Comparison of ENCODE assay signal across 19 cellular contexts in the genomic region with DNA sequence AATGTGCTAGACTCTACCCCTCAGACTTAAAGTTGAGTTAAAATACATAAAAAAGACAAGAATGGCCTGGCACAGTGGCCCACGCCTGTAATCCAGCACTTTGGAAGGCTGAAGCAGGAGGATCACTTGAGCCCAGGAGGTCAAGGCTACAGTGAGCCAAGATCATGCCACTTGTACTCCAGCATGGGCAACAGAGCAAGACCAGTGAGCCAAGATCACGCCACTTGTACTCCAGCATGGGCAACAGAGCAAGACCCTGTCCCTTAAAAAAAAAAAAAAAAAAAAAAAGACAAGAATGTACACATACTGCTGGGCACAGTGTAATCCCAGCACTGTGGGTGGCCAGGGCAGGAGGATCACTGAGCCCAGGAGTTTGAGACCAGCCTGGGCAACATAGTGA. TPM values are rescaled to one million over a fixed set of nuclear protein-coding genes. Genes with fewer than 3 reads are reported as not detected.
DNase-seq lines count a peak whose midpoint lies in the region; ATAC-seq, FAIRE-seq and TF ChIP-seq lines count a peak whose summit lies in the region.
"Had no signal": no experiment of that assay in that cellular context is flagged by ENCODE, and none has a peak within 500 bp of the region (broad histone marks: within the 10 kb centered on the region; RNA-seq: fewer than 3 reads in every experiment).

No MANE protein-coding gene starts in this region.

- no peak for FAIRE-seq in GM12892 (lab: Jason Lieb, UNC)
- FAIRE-seq: A549, D721Med, G401.6, H54, HTR-8/SVneo had no signal

- no peak for TF ChIP-seq POLR2A in GM12892 (IDR thresholded peaks at IDR 0.05; ENCODE audit: low read depth, low read length)

- TF ChIP-seq CTCF in mesothelial cell of epicardium (IDR thresholded peaks at IDR 0.05; ENCODE audit: unreplicated experiment) = no peak

- no peaks in the 10 kb centered on the region for H3K9me3 Mint-ChIP-seq in activated T-cell treated with anti-CD3 and anti-CD28 coated beads, Interleukin-2, amount 50 U/mL, for 72 hours
- no peaks in the 10 kb centered on the region for H3K9me3 Mint-ChIP-seq in central memory CD8-positive, alpha-beta T cell
- no peaks in the 10 kb centered on the region for H3K9me3 Mint-ChIP-seq in stimulated activated memory B cell treated with anti-CD40 and anti-IgM and Interleukin-4, amounts not matched to agents 10 μg/mL and 1 μg/mL and 100 μg/mL, for 72 hours
- no peaks in the 10 kb centered on the region for H3K9me3 Mint-ChIP-seq in mesothelial cell of epicardium
- H3K9me3 Mint-ChIP-seq: CD4-positive, alpha-beta T cell; GM23338; HFFc6 had no signal

- no peaks in the 10 kb centered on the region for H3K4me1 Mint-ChIP-seq in activated T-cell treated with anti-CD3 and anti-CD28 coated beads, Interleukin-2, amount 50 U/mL, for 72 hours (ENCODE audit: low read depth)
- H3K4me1 Mint-ChIP-seq in central memory CD8-positive, alpha-beta T cell = peaks cover 6% of the 10 kb centered on the region
- H3K4me1 Mint-ChIP-seq in stimulated activated memory B cell treated with anti-CD40 and anti-IgM and Interleukin-4, amounts not matched to agents 10 μg/mL and 1 μg/mL and 100 μg/mL, for 72 hours = no peaks in the 10 kb centered on the region
- H3K4me1 Mint-ChIP-seq in mesothelial cell of epicardium = no peaks in the 10 kb centered on the region

- H3K4me3 Mint-ChIP-seq in activated T-cell treated with anti-CD3 and anti-CD28 coated beads, Interleukin-2, amount 50 U/mL, for 72 hours = no peak overlapping the region
- H3K4me3 Mint-ChIP-seq in central memory CD8-positive, alpha-beta T cell = no peak overlapping the region
- no peak overlapping the region for H3K4me3 Mint-ChIP-seq in stimulated activated memory B cell treated with anti-CD40 and anti-IgM and Interleukin-4, amounts not matched to agents 10 μg/mL and 1 μg/mL and 100 μg/mL, for 72 hours
- H3K4me3 Mint-ChIP-seq in mesothelial cell of epicardium = no peak overlapping the region
- H3K4me3 Mint-ChIP-seq: CD4-positive, alpha-beta T cell; GM23338; HFFc6 had no signal

- H3K36me3 Mint-ChIP-seq in activated T-cell treated with anti-CD3 and anti-CD28 coated beads, Interleukin-2, amount 50 U/mL, for 72 hours (ENCODE audit: insufficient read depth in 2 of 2) = peaks cover 7 to 12% of the 10 kb centered on the region in 2 donors
- H3K36me3 Mint-ChIP-seq in central memory CD8-positive, alpha-beta T cell (ENCODE audit: insufficient read depth) = peaks cover 62% of the 10 kb centered on the region
- H3K36me3 Mint-ChIP-seq in stimulated activated memory B cell treated with anti-CD40 and anti-IgM and Interleukin-4, amounts not matched to agents 10 μg/mL and 1 μg/mL and 100 μg/mL, for 72 hours = peaks cover 53% of the 10 kb centered on the region
- H3K36me3 Mint-ChIP-seq in mesothelial cell of epicardium = peaks cover 30% of the 10 kb centered on the region

- peak overlapping the region; percentile 10 for H3K27ac Mint-ChIP-seq in activated T-cell treated with anti-CD3 and anti-CD28 coated beads, Interleukin-2, amount 50 U/mL, for 72 hours
- peak overlapping the region; percentile 72 for H3K27ac Mint-ChIP-seq in central memory CD8-positive, alpha-beta T cell (ENCODE audit: low read depth)
- peak overlapping the region; percentile 8 for H3K27ac Mint-ChIP-seq in stimulated activated memory B cell treated with anti-CD40 and anti-IgM and Interleukin-4, amounts not matched to agents 10 μg/mL and 1 μg/mL and 100 μg/mL, for 72 hours
- H3K27ac Mint-ChIP-seq in mesothelial cell of epicardium = no peak overlapping the region
- H3K27ac Mint-ChIP-seq: CD4-positive, alpha-beta T cell; HFFc6 had no signal

- no peaks in the 10 kb centered on the region for H3K27me3 Mint-ChIP-seq in activated T-cell treated with anti-CD3 and anti-CD28 coated beads, Interleukin-2, amount 50 U/mL, for 72 hours (ENCODE audit: low read depth)
- no peaks in the 10 kb centered on the region for H3K27me3 Mint-ChIP-seq in central memory CD8-positive, alpha-beta T cell
- H3K27me3 Mint-ChIP-seq in stimulated activated memory B cell treated with anti-CD40 and anti-IgM and Interleukin-4, amounts not matched to agents 10 μg/mL and 1 μg/mL and 100 μg/mL, for 72 hours = no peaks in the 10 kb centered on the region
- H3K27me3 Mint-ChIP-seq in mesothelial cell of epicardium (ENCODE audit: low read depth) = no peaks in the 10 kb centered on the region
- H3K27me3 Mint-ChIP-seq: CD4-positive, alpha-beta T cell had no signal

- DNase-seq in activated T-cell treated with anti-CD3 and anti-CD28 coated beads, Interleukin-2, amount 50 U/mL, for 72 hours = no peak
- DNase-seq in activated T-cell treated with anti-CD3 and anti-CD28 coated beads, Interleukin-2, amount 50 U/mL, for 48 hours = no peak
- DNase-seq in central memory CD8-positive, alpha-beta T cell (ENCODE audit: low spot score in 2 of 2) = no peak
- DNase-seq in mesothelial cell of epicardium (ENCODE audit: low spot score in 2 of 2, unreplicated experiment in 2 of 2) (no peak), mesenteric fat pad (ENCODE audit: low spot score) (no peak), GM12892 (ENCODE audit: insufficient read length) (no peak)
- DNase-seq: AML-193; Caco-2; CD4-positive, alpha-beta T cell; HCEC 1CT; HFFc6; IMR-90 had no signal

- no peak for ATAC-seq in activated T-cell treated with anti-CD3 and anti-CD28 coated beads, Interleukin-2, amount 50 U/mL, for 72 hours (replicated peaks in 1 of 2)
- ATAC-seq in central memory CD8-positive, alpha-beta T cell (replicated peaks; ENCODE audit: extremely low read depth, poor library complexity, severe bottlenecking) = no peak
- ATAC-seq in stimulated activated memory B cell treated with anti-CD40 and anti-IgM and Interleukin-4, amounts not matched to agents 10 μg/mL and 1 μg/mL and 100 μg/mL, for 72 hours = no peak
- ATAC-seq: A549, GM23338 had no signal

RNA-seq across cellular contexts. Expression of gene DIS3L, which starts 17.4 kb away (rescaled TPM):
- total RNA-seq in activated T-cell treated with anti-CD3 and anti-CD28 coated beads, Interleukin-2, amount 50 U/mL, for 72 hours = 10 to 100 TPM; 22.2 to 31.5 TPM
- total RNA-seq in mesothelial cell of epicardium (34.7 to 39.2 TPM (median 36.4 TPM) in 3 replicates), mesenteric fat pad (43.5 TPM)
- 11.3 TPM for polyA plus RNA-seq in GM12892 (2012; ENCODE audit: missing spikeins)

RNA-seq across cellular contexts. Expression of gene TIPIN, which starts 45.7 kb away (rescaled TPM):
- total RNA-seq in activated T-cell treated with anti-CD3 and anti-CD28 coated beads, Interleukin-2, amount 50 U/mL, for 72 hours = 10 to 100 TPM; 22.9 to 35.8 TPM
- total RNA-seq in mesothelial cell of epicardium (9.5 to 10.5 TPM (median 10.2 TPM) in 3 replicates), mesenteric fat pad (5.3 TPM)
- polyA plus RNA-seq in GM12892 (2012; ENCODE audit: missing spikeins) = 34.1 TPM

RNA-seq across cellular contexts. Expression of gene MEGF11, which starts 57.2 kb away (rescaled TPM):
- total RNA-seq in activated T-cell treated with anti-CD3 and anti-CD28 coated beads, Interleukin-2, amount 50 U/mL, for 72 hours = not detected
- total RNA-seq in mesothelial cell of epicardium (1.2 to 3.7 TPM (median 1.5 TPM) in 3 replicates), mesenteric fat pad (not detected)
- 1.8 TPM for polyA plus RNA-seq in GM12892 (2012; ENCODE audit: missing spikeins)
- total RNA-seq: CD4-positive, alpha-beta T cell; HFFc6; IMR-90 had no signal
- polyA plus RNA-seq: IMR-90 had no signal
